ENCODE assay signal across 13 cellular contexts in the genomic region with DNA sequence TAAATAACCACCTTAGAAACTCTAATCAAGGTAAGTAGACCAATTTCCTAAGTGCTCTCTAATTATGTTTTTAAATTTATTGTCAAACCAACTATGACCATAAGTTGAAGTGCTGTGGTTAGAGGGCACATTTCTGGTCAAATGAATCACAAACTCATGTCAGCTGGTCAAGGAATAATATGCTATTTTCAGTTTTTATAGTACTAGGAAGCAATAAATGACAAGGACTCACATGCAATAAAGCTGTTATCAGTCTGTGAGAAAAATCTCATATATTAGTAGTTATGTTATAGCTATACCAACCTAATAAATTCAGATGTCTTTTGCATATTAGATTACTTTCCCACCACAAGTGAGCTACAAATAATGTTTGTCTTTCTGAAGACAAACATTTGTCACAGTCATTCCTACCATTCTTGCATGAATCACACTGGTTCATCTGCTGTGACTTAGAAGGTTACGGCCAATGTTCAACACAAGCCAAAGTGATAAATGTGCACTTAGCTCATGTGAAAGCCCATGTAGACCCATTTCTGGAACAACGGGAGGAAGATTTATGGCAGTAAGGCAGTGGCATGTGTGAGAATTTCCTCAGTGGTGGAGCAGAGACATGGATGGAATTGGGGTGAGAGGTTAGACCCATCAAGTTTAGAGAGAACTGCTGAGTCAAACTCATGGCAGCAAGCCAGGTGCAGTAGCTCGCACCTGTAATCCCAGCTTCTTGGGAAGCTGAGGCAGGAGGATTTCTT. TPM values are rescaled to one million over a fixed set of nuclear protein-coding genes. Genes with fewer than 3 reads are reported as not detected.
DNase-seq lines count a peak whose midpoint lies in the region; ATAC-seq, FAIRE-seq and TF ChIP-seq lines count a peak whose summit lies in the region.
"Had no signal": no experiment of that assay in that cellular context is flagged by ENCODE, and none has a peak within 500 bp of the region (broad histone marks: within the 10 kb centered on the region; RNA-seq: fewer than 3 reads in every experiment).

No MANE protein-coding gene starts in this region.

- TF ChIP-seq CTCF in hepatocyte (IDR thresholded peaks at IDR 0.05; ENCODE audit: poor library complexity), result no peak

- H3K27ac ChIP-seq in hepatocyte, result peak overlapping the region; percentile 82
- H3K27ac ChIP-seq: heart right ventricle, neutrophil had no signal

- peak; percentile 71 for DNase-seq in AG08395 (ENCODE audit: low spot score)
- DNase-seq in hepatocyte (ENCODE audit: low spot score), result peak; percentile 46
- no peak for DNase-seq in ecto neural progenitor cell (ENCODE audit: low spot score)
- no peak for DNase-seq in NCI-H774 (lab: John Stamatoyannopoulos, UW)
- DNase-seq in NCI-H446 (lab: John Stamatoyannopoulos, UW), result no peak
- no peak for DNase-seq in GM19239 (ENCODE audit: insufficient read length, low spot score)
- DNase-seq: activated CD4-positive, CD25-positive, alpha-beta regulatory T cell; CD4-positive, alpha-beta T cell; heart right ventricle had no signal

- no peak overlapping the region for H3K4me2 ChIP-seq in hepatocyte

- H3K36me3 Mint-ChIP-seq in activated T-helper 17 cell treated with anti-CD3 and anti-CD28 coated beads, Interleukin-2, amount 50 U/mL, for 72 hours (ENCODE audit: low read depth), result no peaks in the 10 kb centered on the region

- H3K4me1 ChIP-seq in hepatocyte (ENCODE audit: insufficient read depth), result peaks cover 10% of the 10 kb centered on the region
- H3K4me1 ChIP-seq: heart right ventricle had no signal

- H3K9me3 ChIP-seq in hepatocyte (ENCODE audit: low read depth), result no peaks in the 10 kb centered on the region
- H3K9me3 ChIP-seq: adrenal gland, heart right ventricle, neutrophil had no signal

- H3K9me3 Mint-ChIP-seq in activated T-helper 17 cell treated with anti-CD3 and anti-CD28 coated beads, Interleukin-2, amount 50 U/mL, for 72 hours, result no peaks in the 10 kb centered on the region
- H3K9me3 Mint-ChIP-seq: CD4-positive, alpha-beta T cell had no signal

- H4K20me1 ChIP-seq in hepatocyte (ENCODE audit: insufficient read depth, poor library complexity, severe bottlenecking), result no peaks in the 10 kb centered on the region

- H3K4me1 Mint-ChIP-seq in activated T-helper 17 cell treated with anti-CD3 and anti-CD28 coated beads, Interleukin-2, amount 50 U/mL, for 72 hours, result peaks cover 5% of the 10 kb centered on the region

- H3K36me3 ChIP-seq in hepatocyte (replicated peaks; ENCODE audit: insufficient read depth, low read depth), result no peaks in the 10 kb centered on the region
- H3K36me3 ChIP-seq: adrenal gland, heart right ventricle, neutrophil had no signal

- no peak for FAIRE-seq in GM19239 (lab: Jason Lieb, UNC)

- H3K4me3 ChIP-seq in hepatocyte, result no peak overlapping the region
- H3K4me3 ChIP-seq: adrenal gland, heart right ventricle had no signal

- no peaks in the 10 kb centered on the region for H3K79me2 ChIP-seq in hepatocyte

- WGBS in hepatocyte (ENCODE audit: low lambda C conversion rate, missing lambda C conversion rate), result 55% methylated on average over 3 of the region's 3 CpGs

- H2AFZ ChIP-seq in hepatocyte, result no peak overlapping the region

- H3K9me2 ChIP-seq in hepatocyte (replicated peaks; ENCODE audit: insufficient read depth), result no peaks in the 10 kb centered on the region

- no peak overlapping the region for H3K4me3 Mint-ChIP-seq in activated T-helper 17 cell treated with anti-CD3 and anti-CD28 coated beads, Interleukin-2, amount 50 U/mL, for 72 hours
- H3K4me3 Mint-ChIP-seq: CD4-positive, alpha-beta T cell had no signal

- H3K27ac Mint-ChIP-seq in activated T-helper 17 cell treated with anti-CD3 and anti-CD28 coated beads, Interleukin-2, amount 50 U/mL, for 72 hours, result no peak overlapping the region
- H3K27ac Mint-ChIP-seq: CD4-positive, alpha-beta T cell had no signal

- H3K27me3 Mint-ChIP-seq in activated T-helper 17 cell treated with anti-CD3 and anti-CD28 coated beads, Interleukin-2, amount 50 U/mL, for 72 hours, result peaks cover 11% of the 10 kb centered on the region

- H3K27me3 ChIP-seq in hepatocyte, result no peaks in the 10 kb centered on the region
- H3K27me3 ChIP-seq: adrenal gland had no signal

- ATAC-seq in HG03442 (IDR thresholded peaks at IDR 0.05; ENCODE audit: unreplicated experiment), result peak; percentile 48
- peak; percentile 42 for ATAC-seq in activated T-helper 17 cell treated with anti-CD3 and anti-CD28 coated beads, Interleukin-2, amount 50 U/mL, for 72 hours (replicated peaks)
- ATAC-seq: heart right ventricle had no signal

RNA-seq across cellular contexts. Expression of gene CCNYL1, which starts 27.4 kb away (rescaled TPM):
- total RNA-seq in activated T-helper 17 cell treated with anti-CD3 and anti-CD28 coated beads, Interleukin-2, amount 50 U/mL, for 72 hours, result 1 to 10 TPM; 3.4 to 6.8 TPM
- total RNA-seq in hepatocyte, result 10.3 and 17.6 TPM in 2 replicates
- 12.0 and 13.7 TPM in 2 replicates for polyA plus RNA-seq in hepatocyte

RNA-seq across cellular contexts. Expression of gene METTL21A, which starts 58.9 kb away (rescaled TPM):
- 10 to 100 TPM; 10.8 to 20.4 TPM for total RNA-seq in activated T-helper 17 cell treated with anti-CD3 and anti-CD28 coated beads, Interleukin-2, amount 50 U/mL, for 72 hours
- 34.6 and 37.4 TPM in 2 replicates for total RNA-seq in hepatocyte
- 26.9 and 27.2 TPM in 2 replicates for polyA plus RNA-seq in hepatocyte

Comparison
In these comparisons a context has a peak if more than half of its experiments do, and no peak if none do; other contexts are left out.
1. DNase-seq: peak in AG08395 (single experiment) and hepatocyte (single experiment); none in ecto neural progenitor cell (single experiment), NCI-H774 (single experiment), NCI-H446 (0 of 2) and GM19239 (single experiment).